In the genomic region with DNA sequence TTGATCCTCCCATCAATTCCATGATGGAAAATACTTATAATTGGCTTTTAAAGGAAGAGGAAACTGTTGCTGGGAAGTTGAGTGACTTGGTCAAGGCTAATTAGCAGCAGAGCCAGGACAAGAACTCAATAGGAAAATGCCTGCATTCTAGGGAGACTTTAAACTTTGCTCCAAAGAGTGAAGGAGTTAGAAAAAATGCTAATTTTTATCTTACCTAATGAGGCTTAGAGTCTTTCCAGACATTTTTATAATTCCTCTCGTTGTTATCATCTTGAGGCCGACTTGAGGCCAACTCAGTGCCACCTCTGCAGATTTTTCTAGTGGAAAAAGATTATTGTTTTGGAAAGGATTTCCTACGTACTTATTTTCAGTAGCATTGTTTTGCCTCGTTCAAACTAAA, we compare ENCODE assay signal across 25 cellular contexts.
"Had no signal": no experiment of that assay in that cellular context is flagged by ENCODE, and none has a peak within 500 bp of the region (broad histone marks: within the 10 kb centered on the region; RNA-seq: fewer than 3 reads in every experiment).

No MANE protein-coding gene starts in this region.

- H3K27me3 ChIP-seq: ascending aorta, body of pancreas, gastroesophageal sphincter had no signal

- H3K4me3 ChIP-seq: ascending aorta, body of pancreas, gastroesophageal sphincter had no signal

- H3K27ac ChIP-seq: ascending aorta, body of pancreas, gastroesophageal sphincter had no signal

- DNase-seq: activated CD4-positive, alpha-beta memory T cell treated with anti-CD3 and anti-CD28 coated beads, Interleukin-2, amount 10 ng/mL, durations not matched to agents 7 days and 5 days; activated CD4-positive, alpha-beta T cell treated with anti-CD3 and anti-CD28 coated beads for 36 hours; activated CD4-positive, alpha-beta T cell treated with anti-CD3 and anti-CD28 coated beads, Interleukin-2, amount 10 ng/mL, durations not matched to agents 24 days and 14 days; activated CD4-positive, CD25-positive, alpha-beta regulatory T cell; activated CD4-positive, CD25-positive, alpha-beta regulatory T cell treated with anti-CD3 and anti-CD28 coated beads, Interleukin-2, amount 50 U/mL, for 72 hours; activated CD8-positive, alpha-beta memory T cell treated with anti-CD3 and anti-CD28 coated beads, Interleukin-2, amount 50 U/mL, for 48 hours; activated gamma-delta T cell; activated naive CD4-positive, alpha-beta T cell; activated naive CD4-positive, alpha-beta T cell treated with anti-CD3 and anti-CD28 coated beads, Interleukin-2, amount 10 ng/mL, durations not matched to agents 7 days and 5 days; activated naive CD8-positive, alpha-beta T cell treated with anti-CD3 and anti-CD28 coated beads, Interleukin-2, amount 10 ng/mL, durations not matched to agents 7 days and 5 days; activated T-cell treated with anti-CD3 and anti-CD28 coated beads for 4 hours; activated T-cell treated with anti-CD3 and anti-CD28 coated beads, Interleukin-2, amount 50 U/mL, for 24 hours; activated T-cell treated with anti-CD3 and anti-CD28 coated beads, Interleukin-2, amount 50 U/mL, for 72 hours; body of pancreas; caudate nucleus; cortex of kidney; dermis blood vessel endothelial cell; effector CD4-positive, alpha-beta T cell; foreskin melanocyte; T-helper 2 cell had no signal

- H3K36me3 ChIP-seq: ascending aorta, gastroesophageal sphincter had no signal

- H3K4me1 ChIP-seq: body of pancreas, gastroesophageal sphincter had no signal

- FAIRE-seq: colon had no signal

- H3K9me3 ChIP-seq: ascending aorta, body of pancreas, gastroesophageal sphincter had no signal

- ATAC-seq: activated CD4-positive, alpha-beta T cell treated with anti-CD3 and anti-CD28 coated beads for 36 hours; activated naive CD4-positive, alpha-beta T cell treated with anti-CD3 and anti-CD28 coated beads, Interleukin-2, amount 50 U/mL, for 72 hours; activated T-cell treated with anti-CD3 and anti-CD28 coated beads, Interleukin-2, amount 50 U/mL, for 72 hours; body of pancreas; esophagus mucosa; gastroesophageal sphincter had no signal
